27 cellular contexts compared by ENCODE assay signal in genomic region chr9:126802343-126803059, GRCh38. TPM values are rescaled to one million over a fixed set of nuclear protein-coding genes. Genes with fewer than 3 reads are reported as not detected.
DNase-seq lines count a peak whose midpoint lies in the region; ATAC-seq and TF ChIP-seq lines count a peak whose summit lies in the region.
"Had no signal": no experiment of that assay in that cellular context is flagged by ENCODE, and none has a peak within 500 bp of the region (broad histone marks: within the 10 kb centered on the region; RNA-seq: fewer than 3 reads in every experiment).

No MANE protein-coding gene starts in this region.

- H4K20me1 ChIP-seq in PC-3 (ENCODE audit: low read length) = peaks cover 14% of the 10 kb centered on the region; the same call in 1 of the 2 replicates

- peaks cover 8% of the 10 kb centered on the region for H3K36me3 Mint-ChIP-seq in activated CD8-positive, alpha-beta memory T cell treated with anti-CD3 and anti-CD28 coated beads, Interleukin-2, amount 10 ng/mL, durations not matched to agents 7 days and 5 days

- H3K36me3 ChIP-seq in PC-3 (ENCODE audit: low read depth, low read length) = no peaks in the 10 kb centered on the region
- H3K36me3 ChIP-seq in parathyroid adenoma (ENCODE audit: control insufficient read depth, insufficient read depth, low read length) = no peaks in the 10 kb centered on the region
- no peaks in the 10 kb centered on the region for H3K36me3 ChIP-seq in testis (ENCODE audit: low read depth, missing control alignments)
- no peaks in the 10 kb centered on the region for H3K36me3 ChIP-seq in body of pancreas (replicated peaks in 1 of 2; ENCODE audit: insufficient read depth in 1 of 2, low read depth in 2 of 2)
- H3K36me3 ChIP-seq: HAP-1 had no signal

- peaks cover 5% of the 10 kb centered on the region for H3K27me3 Mint-ChIP-seq in activated CD8-positive, alpha-beta memory T cell treated with anti-CD3 and anti-CD28 coated beads, Interleukin-2, amount 10 ng/mL, durations not matched to agents 7 days and 5 days

- H2AFZ ChIP-seq in PC-3 (ENCODE audit: low read length) (peak overlapping the region; percentile 72), parathyroid adenoma (peak overlapping the region; percentile 62)

- BruUV-seq in PC-3 (replicated peaks; lab: Mats Ljungman, UMichigan) = no TSS peak

- no peak overlapping the region for H3K4me3 Mint-ChIP-seq in activated CD8-positive, alpha-beta memory T cell treated with anti-CD3 and anti-CD28 coated beads, Interleukin-2, amount 10 ng/mL, durations not matched to agents 7 days and 5 days

- H3K9me3 ChIP-seq in PC-3 (ENCODE audit: low read length) (no peaks in the 10 kb centered on the region), parathyroid adenoma (ENCODE audit: control insufficient read depth, low read length) (no peaks in the 10 kb centered on the region), testis (no peaks in the 10 kb centered on the region), body of pancreas (no peaks in the 10 kb centered on the region)
- H3K9me3 ChIP-seq: HAP-1 had no signal

- no peak overlapping the region for H3K27ac Mint-ChIP-seq in activated CD8-positive, alpha-beta memory T cell treated with anti-CD3 and anti-CD28 coated beads, Interleukin-2, amount 10 ng/mL, durations not matched to agents 7 days and 5 days

- H3K4me1 ChIP-seq in PC-3 (ENCODE audit: insufficient read depth, low read length) = peaks cover 14% of the 10 kb centered on the region
- peaks cover 15% of the 10 kb centered on the region for H3K4me1 ChIP-seq in parathyroid adenoma
- H3K4me1 ChIP-seq in testis = peaks cover 12% of the 10 kb centered on the region
- H3K4me1 ChIP-seq in body of pancreas = peaks cover 22% of the 10 kb centered on the region

- no peaks in the 10 kb centered on the region for H3K27me3 ChIP-seq in PC-3 (ENCODE audit: low read length)
- H3K27me3 ChIP-seq in parathyroid adenoma (ENCODE audit: control insufficient read depth, insufficient read depth, low read length) = no peaks in the 10 kb centered on the region
- no peaks in the 10 kb centered on the region for H3K27me3 ChIP-seq in testis
- no peaks in the 10 kb centered on the region for H3K27me3 ChIP-seq in body of pancreas

- H3K9ac ChIP-seq in PC-3 (ENCODE audit: low read length) (no peak overlapping the region), parathyroid adenoma (no peak overlapping the region)

- no peak overlapping the region for H3K27ac ChIP-seq in PC-3 (ENCODE audit: low read length)
- H3K27ac ChIP-seq in parathyroid adenoma = peak overlapping the region; percentile 84
- no peak overlapping the region for H3K27ac ChIP-seq in testis
- H3K27ac ChIP-seq in body of pancreas = no peak overlapping the region

- no peak for TF ChIP-seq CTCF in PC-3 (conservative IDR thresholded peaks at IDR 0.05; ENCODE audit: low read depth, low read length)
- TF ChIP-seq CTCF in parathyroid adenoma (IDR thresholded peaks at IDR 0.05) = no peak
- TF ChIP-seq CTCF in GM20000 (IDR thresholded peaks at IDR 0.05; ENCODE audit: extremely low read depth, missing control alignments) = no peak
- no peak for TF ChIP-seq CTCF in testis (IDR thresholded peaks at IDR 0.05)
- TF ChIP-seq CTCF in body of pancreas (IDR thresholded peaks at IDR 0.05) = no peak

- ATAC-seq in activated CD8-positive, alpha-beta memory T cell treated with anti-CD3 and anti-CD28 coated beads, Interleukin-2, amount 10 ng/mL, durations not matched to agents 7 days and 5 days = no peak
- no peak for ATAC-seq in PC-3
- ATAC-seq in left lobe of liver = peak; percentile 56
- ATAC-seq in body of pancreas = no peak
- ATAC-seq: GM12878, SK-N-SH treated with all-trans-retinoic acid at 6 μM for 48 hours had no signal

- TF ChIP-seq POLR2A in testis (IDR thresholded peaks at IDR 0.05) (no peak), body of pancreas (IDR thresholded peaks at IDR 0.05) (no peak)

- peak overlapping the region; percentile 35; the same call in 1 of the 2 replicates for H3K4me3 ChIP-seq in PC-3 (ENCODE audit: low read length)
- peak overlapping the region; percentile 38 for H3K4me3 ChIP-seq in parathyroid adenoma (ENCODE audit: low read depth, low read length)
- H3K4me3 ChIP-seq in testis = no peak overlapping the region
- H3K4me3 ChIP-seq in body of pancreas = no peak overlapping the region
- H3K4me3 ChIP-seq: GM12878, HAP-1 had no signal

- H3F3A ChIP-seq in PC-3 (ENCODE audit: low read length, unreplicated experiment) = no peaks in the 10 kb centered on the region

- CTCF ChIA-PET in activated CD8-positive, alpha-beta memory T cell treated with anti-CD3 and anti-CD28 coated beads, Interleukin-2, amount 10 ng/mL, durations not matched to agents 7 days and 5 days (lab: Charles Lee) = interaction anchor here (1.7 to 4.6 kb wide), 2 partner anchors 57 to 97 kb away, joined by 3 to 15 read pairs; no protein-coding TSS in a partner anchor
- CTCF ChIA-PET in PC-3 (lab: Charles Lee) = no interaction called here

- peak overlapping the region; percentile 51 for H3K4me2 ChIP-seq in PC-3 (ENCODE audit: low read length)
- peak overlapping the region; percentile 65 for H3K4me2 ChIP-seq in parathyroid adenoma (ENCODE audit: low read length)

- POLR2A ChIA-PET in PC-3 (lab: Charles Lee; ENCODE audit: unreplicated experiment) = no interaction called here

- H3K79me2 ChIP-seq in PC-3 (ENCODE audit: low read length) (peaks cover 26% of the 10 kb centered on the region), parathyroid adenoma (peaks cover 13% of the 10 kb centered on the region)

- WGBS in testis, 2 donors = 82 to 89% methylated on average over 8 of the region's 8 CpGs
- 56 to 58% methylated on average over 8 of the region's 8 CpGs for WGBS in body of pancreas, 2 donors

- intact Hi-C loops in PC-3 (cut with micrococcal nuclease) = no loop called here
- intact Hi-C loops in testis (cut with DNase I; ENCODE audit: low total_unique reads) = no loop called here
- intact Hi-C loops in body of pancreas (cut with DNase I) = no loop called here

- H3K9me3 Mint-ChIP-seq in activated CD8-positive, alpha-beta memory T cell treated with anti-CD3 and anti-CD28 coated beads, Interleukin-2, amount 10 ng/mL, durations not matched to agents 7 days and 5 days (ENCODE audit: low read depth) = no peaks in the 10 kb centered on the region

- no peaks in the 10 kb centered on the region for H3K9me2 ChIP-seq in PC-3 (replicated peaks; ENCODE audit: low read length)

- DNase-seq in activated CD8-positive, alpha-beta memory T cell treated with anti-CD3 and anti-CD28 coated beads, Interleukin-2, amount 10 ng/mL, durations not matched to agents 7 days and 5 days = peak; percentile 25
- DNase-seq in activated CD8-positive, alpha-beta memory T cell treated with anti-CD3 and anti-CD28 coated beads for 24 hours = no peak
- DNase-seq in PC-3 = peak; percentile 36
- peak; percentile 51 for DNase-seq in left lobe of liver (ENCODE audit: low spot score)
- DNase-seq in GM20000 (ENCODE audit: low spot score) = no peak
- no peak for DNase-seq in testis
- DNase-seq in body of pancreas = no peak
- DNase-seq: C1 segment of cervical spinal cord; CD8-positive, alpha-beta memory T cell; DMS 273 treated with DMSO at 0.1 percent for 48 hours; DMS79; EL; GDM1; GOT3; KG1; NCI-H1048; NCI-H1417; NCI-H1694; NCI-H2029 treated with DMSO at 0.1 percent for 48 hours; NCI-H226; NCI-H524; NCI-H82; NK-92 treated with Interleukin-12 subunit alpha and Interleukin-12 subunit beta, amount 100 ng/mL, for 24 hours had no signal

- peaks cover 31% of the 10 kb centered on the region for H3K4me1 Mint-ChIP-seq in activated CD8-positive, alpha-beta memory T cell treated with anti-CD3 and anti-CD28 coated beads, Interleukin-2, amount 10 ng/mL, durations not matched to agents 7 days and 5 days

RNA-seq across cellular contexts. Expression of gene ZBTB43, which starts 2.3 kb away (rescaled TPM):
- total RNA-seq in activated CD8-positive, alpha-beta memory T cell treated with anti-CD3 and anti-CD28 coated beads, Interleukin-2, amount 10 ng/mL, durations not matched to agents 7 days and 5 days = 10 to 100 TPM; 25.2 to 28.9 TPM
- total RNA-seq in PC-3 (2014; rRNA removed) (5.9 and 36.1 TPM in 2 replicates), left lobe of liver (8.2 TPM), testis (10 to 100 TPM; 40.3 to 40.6 TPM), body of pancreas (1 to 10 TPM; 6.2 to 7.6 TPM)
- 32.7 TPM for polyA plus RNA-seq in testis (ENCODE audit: insufficient read depth, low read depth, low replicate concordance)

RNA-seq across cellular contexts. Expression of gene ZBTB34, which starts 57.9 kb away (rescaled TPM):
- 1 to 10 TPM; 7.4 to 7.5 TPM for total RNA-seq in activated CD8-positive, alpha-beta memory T cell treated with anti-CD3 and anti-CD28 coated beads, Interleukin-2, amount 10 ng/mL, durations not matched to agents 7 days and 5 days
- total RNA-seq in PC-3 (2014; rRNA removed) (1.6 and 1.8 TPM in 2 replicates), left lobe of liver (2.7 TPM), testis (10 to 100 TPM; 14.0 to 14.6 TPM), body of pancreas (1 to 10 TPM; 5.3 to 7.5 TPM)
- polyA plus RNA-seq in testis (ENCODE audit: insufficient read depth, low read depth, low replicate concordance) = 6.2 TPM

Comparison
In these comparisons a context has a peak if more than half of its experiments do, and no peak if none do; other contexts are left out.
1. DNase-seq: peak in activated CD8-positive, alpha-beta memory T cell treated with anti-CD3 and anti-CD28 coated beads, Interleukin-2, amount 10 ng/mL, durations not matched to agents 7 days and 5 days (single experiment), PC-3 (single experiment) and left lobe of liver (single experiment); none in activated CD8-positive, alpha-beta memory T cell treated with anti-CD3 and anti-CD28 coated beads for 24 hours (single experiment), GM20000 (single experiment), testis (single experiment) and body of pancreas (0 of 4).
2. H3K4me3 ChIP-seq: peak in PC-3 (single experiment) and parathyroid adenoma (single experiment); none in testis (0 of 2) and body of pancreas (0 of 2).